Comparison of ENCODE assay signal across 28 cellular contexts in the genomic region with DNA sequence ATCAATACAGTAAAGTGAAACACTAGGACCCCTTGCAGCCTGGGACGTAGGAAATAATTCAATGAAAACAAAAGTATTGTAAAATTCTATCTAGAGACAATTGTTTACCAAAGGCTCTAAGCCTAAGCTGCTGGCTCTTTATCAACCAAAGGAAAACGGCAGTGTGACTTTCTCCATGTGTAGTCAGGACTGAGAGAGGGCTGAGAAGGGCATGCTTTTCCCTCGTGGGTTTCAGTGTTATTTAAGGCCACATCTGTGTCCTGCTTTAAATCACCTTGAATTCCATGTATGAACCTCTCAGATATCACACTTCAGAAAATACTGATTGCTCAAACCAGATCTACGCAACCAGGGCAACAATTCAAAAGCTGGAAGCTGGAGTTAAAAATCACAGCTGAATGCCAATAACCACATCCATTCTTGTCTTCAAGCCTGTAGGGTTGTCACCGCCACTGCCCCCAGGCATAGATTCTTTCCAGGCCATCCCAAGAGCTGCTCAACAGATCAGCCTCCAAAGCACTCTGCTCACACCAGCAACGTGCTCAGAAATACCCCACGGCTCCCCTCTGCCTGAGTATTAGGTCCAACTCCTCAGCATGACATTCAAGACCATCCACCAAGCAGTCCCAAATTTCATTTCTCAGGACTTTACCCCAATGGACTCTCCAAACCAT.
"Had no signal": no experiment of that assay in that cellular context is flagged by ENCODE, and none has a peak within 500 bp of the region (broad histone marks: within the 10 kb centered on the region; RNA-seq: fewer than 3 reads in every experiment).

No MANE protein-coding gene starts in this region.

- H3K4me1 ChIP-seq: esophagus squamous epithelium, left ventricle myocardium inferior, right lobe of liver, uterus had no signal

- H3K27me3 ChIP-seq: breast epithelium, esophagus squamous epithelium, right lobe of liver, testis, transverse colon, uterus had no signal

- H3K27ac Mint-ChIP-seq: activated CD8-positive, alpha-beta T cell treated with anti-CD3 and anti-CD28 coated beads for 36 hours; activated naive CD4-positive, alpha-beta T cell treated with anti-CD3 and anti-CD28 coated beads, Interleukin-2, amount 50 U/mL, for 24 hours; activated naive CD8-positive, alpha-beta T cell treated with anti-CD3 and anti-CD28 coated beads, Interleukin-2, amount 50 U/mL, for 24 hours; activated T-helper 2 cell treated with anti-CD3 and anti-CD28 coated beads, Interferon-gamma antibody, Interleukin-2, Interleukin-4, amounts not matched to agents 10 μg/mL and 5 μg/mL and 100 μg/mL, durations not matched to agents 14 hours and 24 hours and 36 hours; T-helper 1 cell treated with Interleukin-12 subunit alpha and Interleukin-12 subunit beta and Interleukin-4 antibody, amounts not matched to agents 30 μg/mL and 1 μg/mL, for 36 hours had no signal

- DNase-seq: activated CD4-positive, alpha-beta T cell treated with anti-CD3 and anti-CD28 coated beads for 1 hour; activated CD4-positive, alpha-beta T cell treated with anti-CD3 and anti-CD28 coated beads, Interleukin-2, amount 50 U/mL, for 1 hour; activated CD8-positive, alpha-beta T cell treated with anti-CD3 and anti-CD28 coated beads for 36 hours; activated naive CD8-positive, alpha-beta T cell treated with anti-CD3 and anti-CD28 coated beads, Interleukin-2, amount 50 U/mL, for 24 hours; activated T-cell treated with anti-CD3 and anti-CD28 coated beads, Interleukin-2, amount 50 U/mL, for 48 hours; amygdala; dermis blood vessel endothelial cell; effector CD4-positive, alpha-beta T cell; esophagus squamous epithelium; foreskin melanocyte; left ventricle myocardium inferior; naive B cell; right lobe of liver; stimulated activated CD4-positive, alpha-beta T cell treated with anti-CD3 and anti-CD28 coated beads, Interleukin-4, amount 100 ng/mL, for 1 hour; stimulated activated naive CD8-positive, alpha-beta T cell treated with anti-CD3 and anti-CD28 coated beads, Interleukin-15, Interleukin-2, amounts not matched to agents 100 U/mL and 50 U/mL, for 24 hours; T1000; testis; transverse colon; uterus had no signal

- H3K4me3 Mint-ChIP-seq: activated CD8-positive, alpha-beta T cell treated with anti-CD3 and anti-CD28 coated beads for 36 hours; activated naive CD4-positive, alpha-beta T cell treated with anti-CD3 and anti-CD28 coated beads, Interleukin-2, amount 50 U/mL, for 24 hours; activated naive CD8-positive, alpha-beta T cell treated with anti-CD3 and anti-CD28 coated beads, Interleukin-2, amount 50 U/mL, for 24 hours; central memory CD8-positive, alpha-beta T cell; naive B cell; T-helper 1 cell treated with Interleukin-12 subunit alpha and Interleukin-12 subunit beta and Interleukin-4 antibody, amounts not matched to agents 30 μg/mL and 1 μg/mL, for 36 hours had no signal

- H3K36me3 ChIP-seq: breast epithelium, left ventricle myocardium inferior, right lobe of liver, transverse colon, uterus had no signal

- H3K36me3 Mint-ChIP-seq: activated naive CD4-positive, alpha-beta T cell treated with anti-CD3 and anti-CD28 coated beads, Interleukin-2, amount 50 U/mL, for 24 hours; naive B cell had no signal

- H3K9me3 ChIP-seq: breast epithelium, esophagus squamous epithelium, left ventricle myocardium inferior, right lobe of liver, testis, transverse colon, uterus had no signal

- H3K27me3 Mint-ChIP-seq: activated CD8-positive, alpha-beta T cell treated with anti-CD3 and anti-CD28 coated beads for 36 hours; activated naive CD4-positive, alpha-beta T cell treated with anti-CD3 and anti-CD28 coated beads, Interleukin-2, amount 50 U/mL, for 24 hours; activated naive CD8-positive, alpha-beta T cell treated with anti-CD3 and anti-CD28 coated beads, Interleukin-2, amount 50 U/mL, for 24 hours; central memory CD8-positive, alpha-beta T cell; naive B cell had no signal

- H3K27ac ChIP-seq: breast epithelium, epithelial cell of prostate, esophagus squamous epithelium, left ventricle myocardium inferior, right lobe of liver, testis, transverse colon, uterus had no signal

- H3K4me3 ChIP-seq: breast epithelium, esophagus squamous epithelium, left ventricle myocardium inferior, lung, right lobe of liver, testis, transverse colon, uterus had no signal

- H3K9me3 Mint-ChIP-seq: activated CD8-positive, alpha-beta T cell treated with anti-CD3 and anti-CD28 coated beads for 36 hours; activated naive CD4-positive, alpha-beta T cell treated with anti-CD3 and anti-CD28 coated beads, Interleukin-2, amount 50 U/mL, for 24 hours; activated naive CD8-positive, alpha-beta T cell treated with anti-CD3 and anti-CD28 coated beads, Interleukin-2, amount 50 U/mL, for 24 hours; activated T-helper 2 cell treated with anti-CD3 and anti-CD28 coated beads, Interferon-gamma antibody, Interleukin-2, Interleukin-4, amounts not matched to agents 10 μg/mL and 5 μg/mL and 100 μg/mL, durations not matched to agents 14 hours and 24 hours and 36 hours; central memory CD8-positive, alpha-beta T cell; naive B cell; T-helper 1 cell treated with Interleukin-12 subunit alpha and Interleukin-12 subunit beta and Interleukin-4 antibody, amounts not matched to agents 30 μg/mL and 1 μg/mL, for 36 hours had no signal

- FAIRE-seq: endometrium, islet of Langerhans had no signal

- H3K4me1 Mint-ChIP-seq: activated naive CD8-positive, alpha-beta T cell treated with anti-CD3 and anti-CD28 coated beads, Interleukin-2, amount 50 U/mL, for 24 hours; central memory CD8-positive, alpha-beta T cell; naive B cell had no signal
